Comparison of ENCODE assay signal across 20 cellular contexts in the genomic region with DNA sequence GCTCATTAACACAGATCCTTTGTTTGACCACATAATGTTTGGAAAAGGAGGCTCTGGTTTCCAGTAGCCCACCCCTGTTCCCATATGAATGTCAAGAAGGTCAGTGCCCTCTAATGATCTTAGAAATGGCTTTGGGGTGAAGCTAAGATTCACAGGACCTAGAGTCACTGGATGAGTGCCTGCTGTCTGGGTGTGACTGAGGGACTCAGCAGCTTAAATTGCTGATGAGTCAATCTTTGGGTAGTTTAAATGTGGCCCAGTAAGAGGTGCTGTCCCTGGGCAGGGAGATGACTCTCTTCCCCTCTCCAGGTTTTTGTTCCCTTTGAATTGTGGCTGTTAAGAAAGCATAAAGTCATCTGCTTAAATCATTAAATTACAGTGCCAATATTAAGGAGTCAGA. TPM values are rescaled to one million over a fixed set of nuclear protein-coding genes. Genes with fewer than 3 reads are reported as not detected.
DNase-seq lines count a peak whose midpoint lies in the region; ATAC-seq, FAIRE-seq and TF ChIP-seq lines count a peak whose summit lies in the region.
"Had no signal": no experiment of that assay in that cellular context is flagged by ENCODE, and none has a peak within 500 bp of the region (broad histone marks: within the 10 kb centered on the region; RNA-seq: fewer than 3 reads in every experiment).

No MANE protein-coding gene starts in this region.

- H3K4me1 ChIP-seq in A549 = peaks cover 15% of the 10 kb centered on the region
- H3K4me1 ChIP-seq in RWPE2 (ENCODE audit: insufficient read depth, poor library complexity, severe bottlenecking) = peaks cover 7% of the 10 kb centered on the region
- H3K4me1 ChIP-seq in trophoblast cell (ENCODE audit: control insufficient read depth in 1 of 2, insufficient read depth in 2 of 2, low read length in 2 of 2) = no peaks in the 10 kb centered on the region
- H3K4me1 ChIP-seq: BE2C had no signal

- no peak overlapping the region for H2BK5ac ChIP-seq in trophoblast cell (ENCODE audit: low read depth, low read length, poor library complexity)

- no peak overlapping the region for H4K91ac ChIP-seq in trophoblast cell (ENCODE audit: low read depth, low read length)

- no peak overlapping the region for H3K9ac ChIP-seq in trophoblast cell (ENCODE audit: low read length)

- no peak overlapping the region for H4K12ac ChIP-seq in trophoblast cell (ENCODE audit: low read depth, low read length)

- H3K23ac ChIP-seq in trophoblast cell (ENCODE audit: low read length) = no peak overlapping the region

- ATAC-seq in A549 = no peak
- peak; percentile 42; the same call in 1 of the 3 replicates for ATAC-seq in RWPE2 (ENCODE audit: low read depth)
- ATAC-seq: CD8-positive, alpha-beta T cell; GM23338; T-cell had no signal

- TF ChIP-seq POLR2A in A549 (IDR thresholded peaks at IDR 0.05; ENCODE audit: low read length) = no peak

- FAIRE-seq in A549 (lab: Jason Lieb, UNC) = no peak
- FAIRE-seq: GM18507, GM19239 had no signal

- H3K79me1 ChIP-seq in trophoblast cell (ENCODE audit: low read length) = no peaks in the 10 kb centered on the region

- H2AK5ac ChIP-seq in trophoblast cell (ENCODE audit: low read length) = no peak overlapping the region

- no peak for TF ChIP-seq RAD21 in A549 (conservative IDR thresholded peaks at IDR 0.05 in 1 of 2, IDR thresholded peaks at IDR 0.05 in 1 of 2)

- H3K36me3 ChIP-seq in RWPE2 (ENCODE audit: low read depth) (no peaks in the 10 kb centered on the region), trophoblast cell (ENCODE audit: control insufficient read depth in 1 of 2, insufficient read depth in 2 of 2, low read length in 2 of 2) (peaks cover 37 to 39% of the 10 kb centered on the region in 2 experiments)
- H3K36me3 ChIP-seq: BE2C had no signal

- H3K79me2 ChIP-seq in trophoblast cell (ENCODE audit: control insufficient read depth, insufficient read depth, low read length, poor library complexity) = no peaks in the 10 kb centered on the region

- TF ChIP-seq CTCF in A549 (IDR thresholded peaks at IDR 0.05) = no peak
- TF ChIP-seq CTCF in RWPE2 (IDR thresholded peaks at IDR 0.05; ENCODE audit: poor library complexity, severe bottlenecking) = no peak
- no peak for TF ChIP-seq CTCF in fibroblast of mammary gland (conservative IDR thresholded peaks at IDR 0.05; ENCODE audit: control insufficient read depth, insufficient read depth, low read depth, low read length)

- POLR2A ChIA-PET in A549 (lab: Yijun Ruan, JAX) = no interaction called here

- no peak overlapping the region for H3K4me3 ChIP-seq in A549
- no peak overlapping the region for H3K4me3 ChIP-seq in RWPE2 (ENCODE audit: severe bottlenecking)
- no peak overlapping the region for H3K4me3 ChIP-seq in fibroblast of mammary gland (ENCODE audit: control insufficient read depth, low read depth, low read length)
- no peak overlapping the region for H3K4me3 ChIP-seq in trophoblast cell (ENCODE audit: low read depth, low read length)
- H3K4me3 ChIP-seq: GM23338 had no signal

- TF ChIP-seq EP300 in A549 (IDR thresholded peaks at IDR 0.05) = no peak

- H3K4ac ChIP-seq in trophoblast cell (ENCODE audit: low read depth, low read length) = no peak overlapping the region

- H3K27me3 ChIP-seq in RWPE2 (ENCODE audit: insufficient read depth, poor library complexity, severe bottlenecking) = no peaks in the 10 kb centered on the region
- H3K27me3 ChIP-seq in trophoblast cell (ENCODE audit: insufficient read depth, low read length) = no peaks in the 10 kb centered on the region
- H3K27me3 ChIP-seq: BE2C had no signal

- CTCF ChIA-PET in A549 (lab: Yijun Ruan, JAX) = interaction anchor here (0.5 kb wide), 1 partner anchor 320 kb away, joined by 3 read pairs; no protein-coding TSS in a partner anchor

- no peak overlapping the region for H3K14ac ChIP-seq in trophoblast cell (ENCODE audit: low read length)

- H3K4me2 ChIP-seq in A549 = no peak overlapping the region
- no peak overlapping the region for H3K4me2 ChIP-seq in trophoblast cell (ENCODE audit: low read length)
- H3K4me2 ChIP-seq: GM23338 had no signal

- H3K27ac ChIP-seq in A549 = no peak overlapping the region
- H3K27ac ChIP-seq in RWPE2 (ENCODE audit: poor library complexity, severe bottlenecking) = no peak overlapping the region
- no peak overlapping the region for H3K27ac ChIP-seq in trophoblast cell (ENCODE audit: low read depth, low read length)

- no peak overlapping the region for H4K8ac ChIP-seq in trophoblast cell (ENCODE audit: low read depth, low read length)

- H3K18ac ChIP-seq in trophoblast cell (ENCODE audit: low read length) = no peak overlapping the region

- H2BK12ac ChIP-seq in trophoblast cell (ENCODE audit: low read length) = no peak overlapping the region

- no peak for DNase-seq in A549 (ENCODE audit: low read depth in 1 of 2, low spot score in 1 of 2)
- DNase-seq in ELR (ENCODE audit: low read depth) = peak; percentile 20
- no peak for DNase-seq in RWPE2 (ENCODE audit: low spot score)
- peak; percentile 6 for DNase-seq in fibroblast of mammary gland (ENCODE audit: low read depth)
- no peak for DNase-seq in D341Med (ENCODE audit: low spot score)
- no peak for DNase-seq in trophoblast cell
- DNase-seq in midbrain (lab: John Stamatoyannopoulos, UW) = no peak
- DNase-seq in iPS-NIHi7 (ENCODE audit: extremely low spot score) = no peak
- DNase-seq: ACHN; BE2C; CD8-positive, alpha-beta T cell; HFFc6; Kasumi-1; NCI-H1436; NCI-H2081 treated with DMSO at 0.1 percent for 48 hours; NCI-H526; T-cell had no signal

- no peak overlapping the region for H2AFZ ChIP-seq in trophoblast cell (ENCODE audit: insufficient read depth, low read length, poor library complexity)
- H2AFZ ChIP-seq: GM23338 had no signal

- H2BK120ac ChIP-seq in trophoblast cell (ENCODE audit: insufficient read depth, low read length, poor library complexity) = no peak overlapping the region

- H3K9me3 ChIP-seq in A549 (no peaks in the 10 kb centered on the region), RWPE2 (ENCODE audit: severe bottlenecking) (no peaks in the 10 kb centered on the region), trophoblast cell (ENCODE audit: insufficient read depth, low read depth, low read length) (no peaks in the 10 kb centered on the region)
- H3K9me3 ChIP-seq: BE2C had no signal

TF ChIP-seq in A549, 52 proteins besides CTCF, POLR2A, EP300 and RAD21:
- TF ChIP-seq MAFK (IDR thresholded peaks at IDR 0.05; ENCODE audit: partially characterized antibody) = peak; percentile 55
- TF ChIP-seq POLR2AphosphoS2 (conservative IDR thresholded peaks at IDR 0.05; ENCODE audit: low read length) = no peak
- TF ChIP-seq SREBF2 (IDR thresholded peaks at IDR 0.05) = no peak
- TF ChIP-seq CBX2 (IDR thresholded peaks at IDR 0.05; ENCODE audit: borderline replicate concordance, low read depth) = no peak
- no peak for TF ChIP-seq MYC (IDR thresholded peaks at IDR 0.05; ENCODE audit: borderline replicate concordance, low read length)
- TF ChIP-seq HOXB5 (CRISPR knock-in tag; IDR thresholded peaks at IDR 0.05) = no peak
- TF ChIP-seq ELK1 (IDR thresholded peaks at IDR 0.05; ENCODE audit: low read depth, low read length) = no peak

RNA-seq across cellular contexts. Expression of gene L1TD1, which starts 50.6 kb away (rescaled TPM):
- polyA plus RNA-seq in A549 (2011; rRNA removed) = not detected in 2 replicates
- not detected in 2 replicates for polyA plus RNA-seq in A549 (2012; cell fraction: cytosol; rRNA removed)
- polyA plus RNA-seq in A549 (2012; cell fraction: nucleus; rRNA removed) = not detected in 2 replicates
- polyA plus RNA-seq in A549 (2017; fragmentation: RNase III; extraction: RNeasy Plus Mini Kit Qiagen cat#74134 plus additional on column Dnase treatment) = not detected in 3 replicates
- polyA minus RNA-seq in A549 (2011; rRNA and poly(A)+ RNA removed) = not detected in 2 replicates
- 65.5 and 65.9 TPM in 2 replicates for polyA plus RNA-seq in trophoblast cell (2013)

Comparison
In these comparisons a context has a peak if more than half of its experiments do, and no peak if none do; other contexts are left out.
1. DNase-seq: peak in ELR (single experiment) and fibroblast of mammary gland (single experiment); none in A549 (0 of 2), RWPE2 (single experiment), D341Med (single experiment), trophoblast cell (0 of 2), midbrain (single experiment) and iPS-NIHi7 (single experiment).